In genomic region chr10:104005172-104005863, GRCh38 we compare ENCODE assay signal across 18 cellular contexts. TPM values are rescaled to one million over a fixed set of nuclear protein-coding genes. Genes with fewer than 3 reads are reported as not detected.
DNase-seq lines count a peak whose midpoint lies in the region; ATAC-seq lines count a peak whose summit lies in the region.
"Had no signal": no experiment of that assay in that cellular context is flagged by ENCODE, and none has a peak within 500 bp of the region (broad histone marks: within the 10 kb centered on the region; RNA-seq: fewer than 3 reads in every experiment).

No MANE protein-coding gene starts in this region.

- DNase-seq in activated T-cell treated with anti-CD3 and anti-CD28 coated beads, Interleukin-2, amount 50 U/mL, for 24 hours: no peak
- no peak for DNase-seq in activated T-cell treated with anti-CD3 and anti-CD28 coated beads, Interleukin-2, amount 50 U/mL, for 1 hour
- DNase-seq in stimulated activated effector memory CD8-positive, alpha-beta T cell treated with anti-CD3 and anti-CD28 coated beads, Interleukin-12 subunit alpha, Interleukin-12 subunit beta, amount 100 ng/mL, for 72 hours (ENCODE audit: low spot score in 2 of 2): no peak
- DNase-seq in SJCRH30 (no peak), right cardiac atrium (no peak)
- DNase-seq: CD8-positive, alpha-beta T cell; H7; HFFc6; KBM-7; NCI-H1105 treated with DMSO at 0.1 percent for 48 hours; NCI-H1694; NCI-H2081 treated with DMSO at 0.1 percent for 48 hours; NCI-H446 treated with DMSO at 0.1 percent for 48 hours; NCI-H69; Peyer's patch had no signal

- no peaks in the 10 kb centered on the region for H3K4me1 ChIP-seq in SJCRH30
- no peaks in the 10 kb centered on the region for H3K4me1 ChIP-seq in right cardiac atrium (ENCODE audit: control insufficient read depth, insufficient read depth, low read length)
- H3K4me1 ChIP-seq: BLaER1, Peyer's patch had no signal

- ATAC-seq in HG02885 (IDR thresholded peaks at IDR 0.05; ENCODE audit: poor library complexity, unreplicated experiment): peak; percentile 55
- ATAC-seq in activated T-helper 17 cell treated with anti-CD3 and anti-CD28 coated beads, Interleukin-2, amount 50 U/mL, for 72 hours (replicated peaks): peak; percentile 89
- ATAC-seq in stimulated activated effector memory CD8-positive, alpha-beta T cell treated with anti-CD3 and anti-CD28 coated beads, Interleukin-12 subunit alpha, Interleukin-12 subunit beta, amount 100 ng/mL, for 72 hours: peak; percentile 77
- no peak for ATAC-seq in right cardiac atrium
- ATAC-seq: CD8-positive, alpha-beta T cell had no signal

- H3K27ac Mint-ChIP-seq in activated T-cell treated with anti-CD3 and anti-CD28 coated beads, Interleukin-2, amount 50 U/mL, for 24 hours: peak overlapping the region; percentile 87
- peak overlapping the region; percentile 73 for H3K27ac Mint-ChIP-seq in activated T-helper 17 cell treated with anti-CD3 and anti-CD28 coated beads, Interleukin-2, amount 50 U/mL, for 72 hours
- H3K27ac Mint-ChIP-seq in stimulated activated effector memory CD8-positive, alpha-beta T cell treated with anti-CD3 and anti-CD28 coated beads, Interleukin-12 subunit alpha, Interleukin-12 subunit beta, amount 100 ng/mL, for 72 hours: peak overlapping the region; percentile 30
- H3K27ac Mint-ChIP-seq: CD8-positive, alpha-beta T cell; HFFc6 had no signal

- H3K36me3 ChIP-seq in SJCRH30: peaks cover 25% of the 10 kb centered on the region

- no peaks in the 10 kb centered on the region for H3K27me3 ChIP-seq in SJCRH30
- H3K27me3 ChIP-seq in right cardiac atrium (ENCODE audit: control insufficient read depth, insufficient read depth): no peaks in the 10 kb centered on the region
- H3K27me3 ChIP-seq: BLaER1, Peyer's patch had no signal

- H3K36me3 Mint-ChIP-seq in activated T-cell treated with anti-CD3 and anti-CD28 coated beads, Interleukin-2, amount 50 U/mL, for 24 hours (ENCODE audit: low read depth): peaks cover 85% of the 10 kb centered on the region
- peaks cover 98% of the 10 kb centered on the region for H3K36me3 Mint-ChIP-seq in activated T-helper 17 cell treated with anti-CD3 and anti-CD28 coated beads, Interleukin-2, amount 50 U/mL, for 72 hours (ENCODE audit: low read depth)
- peaks cover 100% of the 10 kb centered on the region for H3K36me3 Mint-ChIP-seq in stimulated activated effector memory CD8-positive, alpha-beta T cell treated with anti-CD3 and anti-CD28 coated beads, Interleukin-12 subunit alpha, Interleukin-12 subunit beta, amount 100 ng/mL, for 72 hours

- intact Hi-C loops in right cardiac atrium (cut with DNase I): loop anchor here in 1 of 4 donors (10.0 kb wide), 1 partner anchor 121 kb away; no protein-coding TSS in a partner anchor

- H3K27ac ChIP-seq in SJCRH30: no peak overlapping the region
- no peak overlapping the region for H3K27ac ChIP-seq in right cardiac atrium (ENCODE audit: low read length)
- H3K27ac ChIP-seq: BLaER1, Peyer's patch had no signal

- H3K4me3 ChIP-seq in SJCRH30 (no peak overlapping the region), right cardiac atrium (ENCODE audit: low read length) (no peak overlapping the region)
- H3K4me3 ChIP-seq: BLaER1, Peyer's patch had no signal

- peaks cover 15% of the 10 kb centered on the region for H3K4me1 Mint-ChIP-seq in activated T-cell treated with anti-CD3 and anti-CD28 coated beads, Interleukin-2, amount 50 U/mL, for 24 hours (ENCODE audit: low read depth)
- peaks cover 24% of the 10 kb centered on the region for H3K4me1 Mint-ChIP-seq in activated T-helper 17 cell treated with anti-CD3 and anti-CD28 coated beads, Interleukin-2, amount 50 U/mL, for 72 hours
- peaks cover 21% of the 10 kb centered on the region for H3K4me1 Mint-ChIP-seq in stimulated activated effector memory CD8-positive, alpha-beta T cell treated with anti-CD3 and anti-CD28 coated beads, Interleukin-12 subunit alpha, Interleukin-12 subunit beta, amount 100 ng/mL, for 72 hours

- H3K9me3 ChIP-seq in SJCRH30 (replicated peaks): no peaks in the 10 kb centered on the region
- H3K9me3 ChIP-seq in right cardiac atrium (ENCODE audit: control insufficient read depth, low read length): no peaks in the 10 kb centered on the region
- H3K9me3 ChIP-seq: BLaER1, Peyer's patch had no signal

- no peaks in the 10 kb centered on the region for H3K27me3 Mint-ChIP-seq in activated T-cell treated with anti-CD3 and anti-CD28 coated beads, Interleukin-2, amount 50 U/mL, for 24 hours
- no peaks in the 10 kb centered on the region for H3K27me3 Mint-ChIP-seq in activated T-helper 17 cell treated with anti-CD3 and anti-CD28 coated beads, Interleukin-2, amount 50 U/mL, for 72 hours

- H3K9me3 Mint-ChIP-seq in activated T-cell treated with anti-CD3 and anti-CD28 coated beads, Interleukin-2, amount 50 U/mL, for 24 hours: no peaks in the 10 kb centered on the region
- H3K9me3 Mint-ChIP-seq in activated T-helper 17 cell treated with anti-CD3 and anti-CD28 coated beads, Interleukin-2, amount 50 U/mL, for 72 hours: no peaks in the 10 kb centered on the region
- no peaks in the 10 kb centered on the region for H3K9me3 Mint-ChIP-seq in stimulated activated effector memory CD8-positive, alpha-beta T cell treated with anti-CD3 and anti-CD28 coated beads, Interleukin-12 subunit alpha, Interleukin-12 subunit beta, amount 100 ng/mL, for 72 hours
- H3K9me3 Mint-ChIP-seq: CD8-positive, alpha-beta T cell; HFFc6 had no signal

- 90% methylated on average over 8 of the region's 8 CpGs for WGBS in right cardiac atrium

- no peak overlapping the region for H3K4me3 Mint-ChIP-seq in activated T-cell treated with anti-CD3 and anti-CD28 coated beads, Interleukin-2, amount 50 U/mL, for 24 hours
- peak overlapping the region; percentile 29 for H3K4me3 Mint-ChIP-seq in activated T-helper 17 cell treated with anti-CD3 and anti-CD28 coated beads, Interleukin-2, amount 50 U/mL, for 72 hours
- H3K4me3 Mint-ChIP-seq in stimulated activated effector memory CD8-positive, alpha-beta T cell treated with anti-CD3 and anti-CD28 coated beads, Interleukin-12 subunit alpha, Interleukin-12 subunit beta, amount 100 ng/mL, for 72 hours: peak overlapping the region; percentile 13
- H3K4me3 Mint-ChIP-seq: CD8-positive, alpha-beta T cell; HFFc6 had no signal

RNA-seq across cellular contexts. Expression of gene SLK, which starts 38.4 kb away (rescaled TPM):
- 10 to 100 TPM; 23.6 to 26.7 TPM for total RNA-seq in activated T-helper 17 cell treated with anti-CD3 and anti-CD28 coated beads, Interleukin-2, amount 50 U/mL, for 72 hours
- 32.2 and 37.3 TPM in 2 replicates for total RNA-seq in SJCRH30 (2014; rRNA removed; shearing (Covaris generic))
- total RNA-seq in right cardiac atrium: 10 to 100 TPM; 32.8 to 40.5 (median 36.4) TPM
- 12.7 TPM for polyA plus RNA-seq in right cardiac atrium

Comparison
In these comparisons a context has a peak if more than half of its experiments do, and no peak if none do; other contexts are left out.
1. H3K27ac Mint-ChIP-seq: peak in every context shown above with its lines; median percentile 87 in activated T-cell treated with anti-CD3 and anti-CD28 coated beads, Interleukin-2, amount 50 U/mL, for 24 hours; 73 in activated T-helper 17 cell treated with anti-CD3 and anti-CD28 coated beads, Interleukin-2, amount 50 U/mL, for 72 hours; 30 in stimulated activated effector memory CD8-positive, alpha-beta T cell treated with anti-CD3 and anti-CD28 coated beads, Interleukin-12 subunit alpha, Interleukin-12 subunit beta, amount 100 ng/mL, for 72 hours.
2. ATAC-seq: peak in HG02885 (single experiment), activated T-helper 17 cell treated with anti-CD3 and anti-CD28 coated beads, Interleukin-2, amount 50 U/mL, for 72 hours (single experiment) and stimulated activated effector memory CD8-positive, alpha-beta T cell treated with anti-CD3 and anti-CD28 coated beads, Interleukin-12 subunit alpha, Interleukin-12 subunit beta, amount 100 ng/mL, for 72 hours (single experiment); none in right cardiac atrium (0 of 2).